In the genomic region with DNA sequence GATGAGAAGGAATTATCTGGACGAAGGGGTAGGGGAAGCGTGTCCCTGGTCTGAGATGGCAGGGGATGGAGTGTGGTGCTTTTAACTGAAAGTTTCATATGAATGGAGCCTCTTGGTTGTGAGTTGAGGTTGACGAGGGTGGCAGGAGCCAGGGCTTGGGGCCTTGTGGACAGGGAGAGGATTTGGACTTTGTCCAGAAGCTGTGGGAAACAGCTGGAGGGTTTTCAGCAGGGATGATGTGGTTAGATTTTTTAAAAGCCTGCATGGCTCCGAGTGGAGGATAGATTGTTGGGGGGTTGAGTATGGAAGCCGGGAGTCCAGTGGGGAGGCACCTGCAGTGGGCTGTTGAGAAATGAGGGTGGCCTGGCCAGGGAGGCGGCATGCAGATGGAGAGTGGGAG, we compare ENCODE assay signal across 17 cellular contexts. TPM values are rescaled to one million over a fixed set of nuclear protein-coding genes. Genes with fewer than 3 reads are reported as not detected.
DNase-seq lines count a peak whose midpoint lies in the region; ATAC-seq and TF ChIP-seq lines count a peak whose summit lies in the region.
"Had no signal": no experiment of that assay in that cellular context is flagged by ENCODE, and none has a peak within 500 bp of the region (broad histone marks: within the 10 kb centered on the region; RNA-seq: fewer than 3 reads in every experiment).

No MANE protein-coding gene starts in this region.

- no peaks in the 10 kb centered on the region for H3K9me3 ChIP-seq in CD8-positive, alpha-beta T cell (ENCODE audit: low read length)
- no peaks in the 10 kb centered on the region for H3K9me3 ChIP-seq in IMR-90 (ENCODE audit: control insufficient read depth, insufficient read depth, low read length)
- H3K9me3 ChIP-seq: sigmoid colon had no signal

- H3K18ac ChIP-seq in IMR-90 (ENCODE audit: low read depth, low read length) = no peak overlapping the region

- TF ChIP-seq POLR2A in IMR-90 (IDR thresholded peaks at IDR 0.05; ENCODE audit: low read depth, low read length) = no peak

- H2AFZ ChIP-seq in IMR-90 (replicated peaks; ENCODE audit: low read length, poor library complexity) = no peak overlapping the region
- H2AFZ ChIP-seq: GM23248 had no signal

- dilution Hi-C loops in IMR-90 (cut with HindIII; ENCODE audit: low sequenced_read_pairs, unreplicated experiment) = no loop called here

- H3K4me1 Mint-ChIP-seq in CD8-positive, alpha-beta T cell (ENCODE audit: low read depth) = peaks cover 34% of the 10 kb centered on the region
- H3K4me1 Mint-ChIP-seq in activated naive CD8-positive, alpha-beta T cell treated with anti-CD3 and anti-CD28 coated beads, Interleukin-2, amount 10 ng/mL, durations not matched to agents 7 days and 5 days = peaks cover 36% of the 10 kb centered on the region

- CTCF ChIA-PET in CD8-positive, alpha-beta T cell (lab: Charles Lee) = interaction anchor here (1.6 kb wide), 1 partner anchor 26 kb away, joined by 5 read pairs; no protein-coding TSS in a partner anchor
- CTCF ChIA-PET in IMR-90 (lab: Yijun Ruan, JAX) = no interaction called here

- H3K4me1 ChIP-seq in CD8-positive, alpha-beta T cell (ENCODE audit: insufficient read depth, low read length) = peaks cover 33% of the 10 kb centered on the region
- no peaks in the 10 kb centered on the region for H3K4me1 ChIP-seq in IMR-90 (ENCODE audit: control insufficient read depth, insufficient read depth, low read length)

- TF ChIP-seq RAD21 in IMR-90 (IDR thresholded peaks at IDR 0.05; ENCODE audit: low read length) = no peak

- H3K23ac ChIP-seq in IMR-90 (ENCODE audit: low read depth, low read length) = no peak overlapping the region

- H2BK120ac ChIP-seq in IMR-90 (ENCODE audit: low read depth, low read length) = no peak overlapping the region

- no peak overlapping the region for H3K4me3 ChIP-seq in CD8-positive, alpha-beta T cell (ENCODE audit: low read depth, low read length)
- H3K4me3 ChIP-seq in IMR-90 (ENCODE audit: insufficient read depth, low read depth, low read length) = no peak overlapping the region
- H3K4me3 ChIP-seq: coronary artery, GM23248, lung, sigmoid colon had no signal

- H3K4me2 ChIP-seq in IMR-90 (ENCODE audit: low read depth, low read length) = no peak overlapping the region

- H3K56ac ChIP-seq in IMR-90 (ENCODE audit: extremely low read depth, insufficient read depth, low read length) = no peak overlapping the region

- intact Hi-C loops in CD8-positive, alpha-beta T cell (cut with DNase I, micrococcal nuclease) = no loop called here
- intact Hi-C loops in IMR-90 (cut with micrococcal nuclease) = no loop called here

- POLR2A ChIA-PET in CD8-positive, alpha-beta T cell (lab: Charles Lee) = no interaction called here
- POLR2A ChIA-PET in IMR-90 (lab: Charles Lee; ENCODE audit: unreplicated experiment) = no interaction called here
- POLR2A ChIA-PET in activated naive CD8-positive, alpha-beta T cell treated with anti-CD3 and anti-CD28 coated beads, Interleukin-2, amount 10 ng/mL, durations not matched to agents 7 days and 5 days (lab: Charles Lee) = no interaction called here

- H2BK20ac ChIP-seq in IMR-90 (ENCODE audit: low read depth, low read length) = no peak overlapping the region

- H4K91ac ChIP-seq in IMR-90 (ENCODE audit: insufficient read depth, low read depth, low read length) = no peak overlapping the region

- H3K14ac ChIP-seq in IMR-90 (replicated peaks; ENCODE audit: low read depth, low read length) = no peak overlapping the region

- H4K8ac ChIP-seq in IMR-90 (ENCODE audit: low read depth in 2 of 2, low read length in 2 of 2) = no peak overlapping the region

- H3K9ac ChIP-seq in IMR-90 (ENCODE audit: low read depth, low read length) = no peak overlapping the region
- H3K9ac ChIP-seq: GM23248 had no signal

- H3K36me3 Mint-ChIP-seq in CD8-positive, alpha-beta T cell = no peaks in the 10 kb centered on the region
- H3K36me3 Mint-ChIP-seq in activated naive CD8-positive, alpha-beta T cell treated with anti-CD3 and anti-CD28 coated beads, Interleukin-2, amount 10 ng/mL, durations not matched to agents 7 days and 5 days = no peaks in the 10 kb centered on the region

- no peak overlapping the region for H2BK5ac ChIP-seq in IMR-90 (ENCODE audit: low read depth, low read length, poor library complexity, severe bottlenecking)

- no peak overlapping the region for H2AK5ac ChIP-seq in IMR-90 (ENCODE audit: low read depth, low read length)

- H3K27me3 ChIP-seq in CD8-positive, alpha-beta T cell (ENCODE audit: insufficient read depth, low read length) = no peaks in the 10 kb centered on the region
- H3K27me3 ChIP-seq in IMR-90 (ENCODE audit: control insufficient read depth, insufficient read depth, low read length) = peaks cover 59% of the 10 kb centered on the region

- no TSS peak for BruUV-seq in IMR-90 (replicated peaks; lab: Mats Ljungman, UMichigan)

- H3K4me3 Mint-ChIP-seq in CD8-positive, alpha-beta T cell = peak overlapping the region; percentile 30
- peak overlapping the region; percentile 59 for H3K4me3 Mint-ChIP-seq in activated naive CD8-positive, alpha-beta T cell treated with anti-CD3 and anti-CD28 coated beads, Interleukin-2, amount 10 ng/mL, durations not matched to agents 7 days and 5 days

- WGBS in IMR-90 (ENCODE audit: extremely low coverage in 2 of 2, insufficient read length in 1 of 2), 2 experiments = 45% methylated on average over 4 of the region's 6 CpGs; no CpG with 5 or more reads in 1 of the 2 experiments

- no peaks in the 10 kb centered on the region for H4K20me1 ChIP-seq in IMR-90 (ENCODE audit: insufficient read depth, low read length)

- H3K9me1 ChIP-seq in IMR-90 (ENCODE audit: insufficient read depth, low read length) = no peaks in the 10 kb centered on the region; the same call in 1 of the 2 replicates

- no peak for DNase-seq in CD8-positive, alpha-beta T cell
- DNase-seq in IMR-90 (peak; percentile 18), myocyte (ENCODE audit: low read depth) (peak; percentile 89)
- no peak for DNase-seq in activated naive CD8-positive, alpha-beta T cell treated with anti-CD3 and anti-CD28 coated beads, Interleukin-2, amount 10 ng/mL, durations not matched to agents 7 days and 5 days
- DNase-seq in stimulated activated naive CD4-positive, alpha-beta T cell treated with Interleukin-2 at 50 U/mL for 16 hours (lab: John Stamatoyannopoulos, UW) = no peak
- DNase-seq: COR-L47, GM23248, NCI-H1436 treated with DMSO at 0.1 percent for 48 hours, NCI-H446 treated with DMSO at 0.1 percent for 48 hours, sigmoid colon had no signal

- no peaks in the 10 kb centered on the region for H3K27me3 Mint-ChIP-seq in CD8-positive, alpha-beta T cell (ENCODE audit: low read depth)
- peaks cover 37% of the 10 kb centered on the region for H3K27me3 Mint-ChIP-seq in activated naive CD8-positive, alpha-beta T cell treated with anti-CD3 and anti-CD28 coated beads, Interleukin-2, amount 10 ng/mL, durations not matched to agents 7 days and 5 days

- no peak overlapping the region for H2AK9ac ChIP-seq in IMR-90 (replicated peaks; ENCODE audit: low read depth, low read length, poor library complexity)

- H3K27ac Mint-ChIP-seq in CD8-positive, alpha-beta T cell = no peak overlapping the region
- peak overlapping the region; percentile 63 for H3K27ac Mint-ChIP-seq in activated naive CD8-positive, alpha-beta T cell treated with anti-CD3 and anti-CD28 coated beads, Interleukin-2, amount 10 ng/mL, durations not matched to agents 7 days and 5 days

- H3K36me3 ChIP-seq in CD8-positive, alpha-beta T cell (ENCODE audit: insufficient read depth, low read length) = no peaks in the 10 kb centered on the region
- no peaks in the 10 kb centered on the region for H3K36me3 ChIP-seq in IMR-90 (ENCODE audit: control insufficient read depth, insufficient read depth, low read length)
- H3K36me3 ChIP-seq: sigmoid colon had no signal

- no peak overlapping the region for H2BK15ac ChIP-seq in IMR-90 (ENCODE audit: low read depth, low read length)

- no peak overlapping the region for H3K27ac ChIP-seq in CD8-positive, alpha-beta T cell (ENCODE audit: low read depth, low read length)
- H3K27ac ChIP-seq in IMR-90 (ENCODE audit: insufficient read depth, low read length) = no peak overlapping the region
- H3K27ac ChIP-seq: coronary artery, GM23248, sigmoid colon had no signal

- in situ Hi-C loops in IMR-90 (cut with MboI; ENCODE audit: low sequenced_read_pairs) = no loop called here

- no peak overlapping the region for H3K4ac ChIP-seq in IMR-90 (ENCODE audit: low read depth, low read length)

- no peak overlapping the region for H4K5ac ChIP-seq in IMR-90 (ENCODE audit: low read depth, low read length)

- no peaks in the 10 kb centered on the region for H3K9me3 Mint-ChIP-seq in CD8-positive, alpha-beta T cell
- no peaks in the 10 kb centered on the region for H3K9me3 Mint-ChIP-seq in activated naive CD8-positive, alpha-beta T cell treated with anti-CD3 and anti-CD28 coated beads, Interleukin-2, amount 10 ng/mL, durations not matched to agents 7 days and 5 days

- ATAC-seq in CD8-positive, alpha-beta T cell = no peak
- no peak for ATAC-seq in IMR-90 (ENCODE audit: low read depth)
- ATAC-seq in activated naive CD8-positive, alpha-beta T cell treated with anti-CD3 and anti-CD28 coated beads, Interleukin-2, amount 10 ng/mL, durations not matched to agents 7 days and 5 days (ENCODE audit: low read depth) = no peak
- ATAC-seq in HG03469 (IDR thresholded peaks at IDR 0.05; ENCODE audit: unreplicated experiment) = no peak
- ATAC-seq in HG02763 (IDR thresholded peaks at IDR 0.05; ENCODE audit: unreplicated experiment) = no peak
- ATAC-seq: Panc1 had no signal

- no peaks in the 10 kb centered on the region for H3K79me1 ChIP-seq in IMR-90 (ENCODE audit: low read depth in 1 of 2, low read length in 2 of 2)

- TF ChIP-seq CTCF in CD8-positive, alpha-beta T cell (IDR thresholded peaks at IDR 0.05) = no peak
- no peak for TF ChIP-seq CTCF in IMR-90 (conservative IDR thresholded peaks at IDR 0.05; ENCODE audit: low read depth, low read length)

RNA-seq across cellular contexts. Expression of a gene that starts 24.8 kb away (rescaled TPM):
- under 1 TPM; 0.28 to 0.30 TPM for total RNA-seq in CD8-positive, alpha-beta T cell
- total RNA-seq in IMR-90 (2012; rRNA removed) (under 0.01 TPM in 1 of 2 replicates, not detected in the other), myocyte (0.57 and 0.96 TPM in 2 replicates)
- polyA plus RNA-seq in IMR-90 (2012; rRNA removed) = 0.01 and 0.02 TPM in 2 replicates
- 0.02 and 0.05 TPM in 2 replicates for polyA plus RNA-seq in IMR-90 (2012; cell fraction: cytosol; rRNA removed)
- 0.23 and 0.24 TPM in 2 replicates for polyA plus RNA-seq in IMR-90 (2012; cell fraction: nucleus; rRNA removed; ENCODE audit: low replicate concordance)
- under 1 TPM; 0.22 to 0.37 TPM for total RNA-seq in activated naive CD8-positive, alpha-beta T cell treated with anti-CD3 and anti-CD28 coated beads, Interleukin-2, amount 10 ng/mL, durations not matched to agents 7 days and 5 days
- polyA plus RNA-seq in myocyte (2012) = 0.14 TPM
- total RNA-seq: GM23248 had no signal
- polyA plus RNA-seq: GM23248 had no signal

RNA-seq across cellular contexts. Expression of a gene that starts 50.2 kb away (rescaled TPM):
- 1 to 10 TPM in 1 of 2 experiments, not detected in 1; 1.1 TPM for total RNA-seq in CD8-positive, alpha-beta T cell
- total RNA-seq in IMR-90 (2012; rRNA removed) = not detected in 2 replicates
- 0.27 and 0.46 TPM in 2 replicates for polyA plus RNA-seq in IMR-90 (2012; rRNA removed)
- 0.19 TPM in 1 of 2 replicates, not detected in the other for polyA plus RNA-seq in IMR-90 (2012; cell fraction: cytosol; rRNA removed)
- 0.71 and 1.6 TPM in 2 replicates for polyA plus RNA-seq in IMR-90 (2012; cell fraction: nucleus; rRNA removed; ENCODE audit: low replicate concordance)
- not detected for total RNA-seq in activated naive CD8-positive, alpha-beta T cell treated with anti-CD3 and anti-CD28 coated beads, Interleukin-2, amount 10 ng/mL, durations not matched to agents 7 days and 5 days
- not detected in 2 replicates for total RNA-seq in myocyte
- polyA plus RNA-seq in myocyte (2012) = 0.25 TPM
- total RNA-seq: activated CD8-positive, alpha-beta memory T cell treated with anti-CD3 and anti-CD28 coated beads for 36 hours; GM23248; T-helper 1 cell treated with Interleukin-12 subunit alpha and Interleukin-12 subunit beta and Interleukin-4 antibody, amounts not matched to agents 30 ng/mL and 1 ng/mL, for 36 hours had no signal
- polyA plus RNA-seq: GM23248 had no signal

Comparison
In these comparisons a context has a peak if more than half of its experiments do, and no peak if none do; other contexts are left out.
1. DNase-seq: peak in IMR-90 (single experiment) and myocyte (single experiment); none in CD8-positive, alpha-beta T cell (0 of 7), activated naive CD8-positive, alpha-beta T cell treated with anti-CD3 and anti-CD28 coated beads, Interleukin-2, amount 10 ng/mL, durations not matched to agents 7 days and 5 days (single experiment) and stimulated activated naive CD4-positive, alpha-beta T cell treated with Interleukin-2 at 50 U/mL for 16 hours (single experiment).